Comparison of ENCODE assay signal across 1 cellular context in genomic region chr6:124536792-124537191, GRCh38.
TF ChIP-seq lines count a peak whose summit lies in the region.

No MANE protein-coding gene starts in this region.

TF ChIP-seq in H1, 55 proteins besides CTCF, POLR2A, EP300 and RAD21:
- TF ChIP-seq CTBP2 (IDR thresholded peaks at IDR 0.05; ENCODE audit: borderline replicate concordance, insufficient read depth, insufficient read length, low read length) (no peak), SIX5 (IDR thresholded peaks at IDR 0.05; ENCODE audit: low read depth, low read length) (no peak), CHD1 (IDR thresholded peaks at IDR 0.05; ENCODE audit: low read depth, low read length) (no peak), MAFK (IDR thresholded peaks at IDR 0.05; ENCODE audit: low read depth, low read length) (no peak), NANOG (IDR thresholded peaks at IDR 0.05; ENCODE audit: insufficient read depth, low read depth, low read length, poor library complexity, severe bottlenecking) (no peak), POLR2AphosphoS5 (IDR thresholded peaks at IDR 0.05; ENCODE audit: low read depth, low read length) (no peak), ASH2L (IDR thresholded peaks at IDR 0.05; ENCODE audit: low read length) (no peak), JUN (IDR thresholded peaks at IDR 0.05; ENCODE audit: low read depth, low read length) (no peak), PHF8 (conservative IDR thresholded peaks at IDR 0.05; ENCODE audit: low read depth, low read length) (no peak), POU5F1 (IDR thresholded peaks at IDR 0.05; ENCODE audit: low read depth, low read length) (no peak), RFX5 (IDR thresholded peaks at IDR 0.05; ENCODE audit: borderline replicate concordance, low read depth, low read length) (no peak), TAF1 (IDR thresholded peaks at IDR 0.05; ENCODE audit: low read depth, low read length) (no peak), CHD2 (IDR thresholded peaks at IDR 0.05; ENCODE audit: low read length) (no peak)
- TF ChIP-seq, protein P1, sequence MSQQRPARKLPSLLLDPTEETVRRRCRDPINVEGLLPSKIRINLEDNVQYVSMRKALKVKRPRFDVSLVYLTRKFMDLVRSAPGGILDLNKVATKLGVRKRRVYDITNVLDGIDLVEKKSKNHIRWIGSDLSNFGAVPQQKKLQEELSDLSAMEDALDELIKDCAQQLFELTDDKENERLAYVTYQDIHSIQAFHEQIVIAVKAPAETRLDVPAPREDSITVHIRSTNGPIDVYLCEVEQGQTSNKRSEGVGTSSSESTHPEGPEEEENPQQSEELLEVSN (IDR thresholded peaks at IDR 0.05) = 0 out of 2 replicates have a peak, but pooled peaks have one; percentile 30
- TF ChIP-seq, protein P2, sequence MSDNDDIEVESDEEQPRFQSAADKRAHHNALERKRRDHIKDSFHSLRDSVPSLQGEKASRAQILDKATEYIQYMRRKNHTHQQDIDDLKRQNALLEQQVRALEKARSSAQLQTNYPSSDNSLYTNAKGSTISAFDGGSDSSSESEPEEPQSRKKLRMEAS (IDR thresholded peaks at IDR 0.05) = 0 out of 2 replicates have a peak, but pooled peaks have one; percentile 26
